In the genomic region with DNA sequence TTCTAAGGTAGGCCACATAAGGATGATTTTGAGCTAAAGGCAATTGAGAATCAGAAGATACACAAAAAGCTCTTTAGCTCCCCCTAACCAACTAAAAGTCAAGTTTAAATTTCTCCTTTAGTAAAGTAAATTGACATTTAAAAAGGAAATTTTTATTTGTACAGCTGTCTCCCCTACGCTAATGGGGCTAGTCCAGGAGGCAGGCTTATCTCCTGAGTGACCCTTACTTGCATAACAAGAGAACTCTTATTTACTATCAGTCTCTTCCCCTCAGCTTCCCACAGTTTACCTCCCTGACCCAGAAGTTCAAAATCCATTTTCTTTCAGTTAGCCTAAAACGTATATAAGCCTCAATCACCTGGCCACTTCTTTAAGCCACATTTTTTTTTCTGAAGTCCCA, we compare ENCODE assay signal across 24 cellular contexts.
DNase-seq lines count a peak whose midpoint lies in the region; ATAC-seq and TF ChIP-seq lines count a peak whose summit lies in the region.
"Had no signal": no experiment of that assay in that cellular context is flagged by ENCODE, and none has a peak within 500 bp of the region (broad histone marks: within the 10 kb centered on the region; RNA-seq: fewer than 3 reads in every experiment).

No MANE protein-coding gene starts in this region.

- peaks cover 2% of the 10 kb centered on the region for H3K27me3 Mint-ChIP-seq in osteocyte (ENCODE audit: unreplicated experiment)
- H3K27me3 Mint-ChIP-seq: activated B cell treated with CpG ODN at 0.5 μM for 24 hours; activated naive CD8-positive, alpha-beta T cell treated with anti-CD3 and anti-CD28 coated beads for 36 hours; T-helper 17 cell had no signal

- peaks cover 5% of the 10 kb centered on the region for H3K9me3 Mint-ChIP-seq in osteocyte (ENCODE audit: unreplicated experiment)
- H3K9me3 Mint-ChIP-seq: activated B cell treated with CpG ODN at 0.5 μM for 24 hours; activated naive CD8-positive, alpha-beta T cell treated with anti-CD3 and anti-CD28 coated beads for 36 hours had no signal

- H3K36me3 ChIP-seq in adipocyte (ENCODE audit: control insufficient read depth, insufficient read depth, low read length, severe bottlenecking) = no peaks in the 10 kb centered on the region
- H3K36me3 ChIP-seq: esophagus muscularis mucosa, ovary, tibial nerve had no signal

- no peak overlapping the region for H3K9ac ChIP-seq in adipocyte (ENCODE audit: low read length)

- H3K27me3 ChIP-seq in adipocyte (replicated peaks; ENCODE audit: control insufficient read depth, insufficient read depth, low read length) = no peaks in the 10 kb centered on the region
- H3K27me3 ChIP-seq: esophagus muscularis mucosa, ovary, tibial nerve had no signal

- H3K27ac ChIP-seq in coronary artery = no peak overlapping the region
- H3K27ac ChIP-seq: A549, esophagus muscularis mucosa, ovary, tibial nerve had no signal

- H3K9me3 ChIP-seq in adipocyte (ENCODE audit: control insufficient read depth, low read length) = no peaks in the 10 kb centered on the region
- H3K9me3 ChIP-seq: A549, esophagus muscularis mucosa, ovary, tibial nerve had no signal

- H3K36me3 Mint-ChIP-seq in osteocyte (ENCODE audit: unreplicated experiment) = no peaks in the 10 kb centered on the region
- H3K36me3 Mint-ChIP-seq: activated naive CD8-positive, alpha-beta T cell treated with anti-CD3 and anti-CD28 coated beads for 36 hours; CD14-positive monocyte had no signal

- no peak for ATAC-seq in GM19324 (IDR thresholded peaks at IDR 0.05; ENCODE audit: low FRiP score, unreplicated experiment)
- ATAC-seq: A549; activated T-cell treated with anti-CD3 and anti-CD28 coated beads, Interleukin-2, amount 50 U/mL, for 72 hours; T-helper 17 cell had no signal

- H3K27ac Mint-ChIP-seq in osteocyte (ENCODE audit: unreplicated experiment) = no peak overlapping the region
- H3K27ac Mint-ChIP-seq: activated B cell treated with CpG ODN at 0.5 μM for 24 hours; activated naive CD8-positive, alpha-beta T cell treated with anti-CD3 and anti-CD28 coated beads for 36 hours; activated T-cell treated with anti-CD3 and anti-CD28 coated beads, Interleukin-2, amount 50 U/mL, for 72 hours; CD14-positive monocyte; T-helper 17 cell had no signal

- no peaks in the 10 kb centered on the region for H3K4me1 ChIP-seq in adipocyte (ENCODE audit: control insufficient read depth, insufficient read depth, low read length)
- H3K4me1 ChIP-seq: A549, esophagus muscularis mucosa, tibial nerve had no signal

- DNase-seq in NCI-H345 (lab: John Stamatoyannopoulos, UW) = peak; percentile 14
- no peak for DNase-seq in NCI-H345 treated with DMSO at 0.1 percent for 48 hours (lab: John Stamatoyannopoulos, UW; ENCODE audit: unreplicated experiment)
- peak; percentile 7 to 70 for DNase-seq in NCI-H2081 (lab: John Stamatoyannopoulos, UW)
- DNase-seq in adipocyte (ENCODE audit: low read depth) = peak; percentile 22
- no peak for DNase-seq in osteocyte (ENCODE audit: extremely low spot score, unreplicated experiment)
- no peak for DNase-seq in coronary artery (ENCODE audit: low spot score)
- DNase-seq in islet precursor cell = no peak
- DNase-seq: activated B cell treated with CpG ODN at 0.5 μM for 24 hours; activated CD8-positive, alpha-beta memory T cell treated with anti-CD3 and anti-CD28 coated beads for 24 hours; activated naive CD8-positive, alpha-beta T cell treated with anti-CD3 and anti-CD28 coated beads for 36 hours; activated T-cell treated with anti-CD3 and anti-CD28 coated beads, Interleukin-2, amount 50 U/mL, for 72 hours; head of caudate nucleus; NCI-H2029 treated with DMSO at 0.1 percent for 48 hours; NK-92 treated with Interleukin-12 subunit alpha and Interleukin-12 subunit beta, amount 100 ng/mL, for 24 hours; ovary; Right ventricle myocardium superior; stimulated activated naive CD4-positive, alpha-beta T cell treated with Interleukin-2 at 50 U/mL for 16 hours; T-helper 17 cell had no signal

- no peak overlapping the region for H3K4me3 ChIP-seq in adipocyte (ENCODE audit: low read length)
- H3K4me3 ChIP-seq in coronary artery = no peak overlapping the region
- H3K4me3 ChIP-seq: A549, esophagus muscularis mucosa, lung, ovary, tibial nerve had no signal

- H3K4me3 Mint-ChIP-seq in osteocyte (ENCODE audit: unreplicated experiment) = no peak overlapping the region
- H3K4me3 Mint-ChIP-seq: activated B cell treated with CpG ODN at 0.5 μM for 24 hours; activated naive CD8-positive, alpha-beta T cell treated with anti-CD3 and anti-CD28 coated beads for 36 hours; activated T-cell treated with anti-CD3 and anti-CD28 coated beads, Interleukin-2, amount 50 U/mL, for 72 hours; CD14-positive monocyte; T-helper 17 cell had no signal

- no peaks in the 10 kb centered on the region for H3K4me1 Mint-ChIP-seq in osteocyte (ENCODE audit: unreplicated experiment)
- H3K4me1 Mint-ChIP-seq: activated B cell treated with CpG ODN at 0.5 μM for 24 hours; activated naive CD8-positive, alpha-beta T cell treated with anti-CD3 and anti-CD28 coated beads for 36 hours; CD14-positive monocyte; T-helper 17 cell had no signal

- TF ChIP-seq CTCF in osteocyte (IDR thresholded peaks at IDR 0.05) (peak; percentile 28), coronary artery (IDR thresholded peaks at IDR 0.05) (no peak)

Comparison
In these comparisons a context has a peak if more than half of its experiments do, and no peak if none do; other contexts are left out.
1. DNase-seq: peak in NCI-H345 (single experiment), NCI-H2081 (2 of 2) and adipocyte (single experiment); none in NCI-H345 treated with DMSO at 0.1 percent for 48 hours (single experiment), osteocyte (single experiment), coronary artery (single experiment) and islet precursor cell (single experiment).